In the genomic region with DNA sequence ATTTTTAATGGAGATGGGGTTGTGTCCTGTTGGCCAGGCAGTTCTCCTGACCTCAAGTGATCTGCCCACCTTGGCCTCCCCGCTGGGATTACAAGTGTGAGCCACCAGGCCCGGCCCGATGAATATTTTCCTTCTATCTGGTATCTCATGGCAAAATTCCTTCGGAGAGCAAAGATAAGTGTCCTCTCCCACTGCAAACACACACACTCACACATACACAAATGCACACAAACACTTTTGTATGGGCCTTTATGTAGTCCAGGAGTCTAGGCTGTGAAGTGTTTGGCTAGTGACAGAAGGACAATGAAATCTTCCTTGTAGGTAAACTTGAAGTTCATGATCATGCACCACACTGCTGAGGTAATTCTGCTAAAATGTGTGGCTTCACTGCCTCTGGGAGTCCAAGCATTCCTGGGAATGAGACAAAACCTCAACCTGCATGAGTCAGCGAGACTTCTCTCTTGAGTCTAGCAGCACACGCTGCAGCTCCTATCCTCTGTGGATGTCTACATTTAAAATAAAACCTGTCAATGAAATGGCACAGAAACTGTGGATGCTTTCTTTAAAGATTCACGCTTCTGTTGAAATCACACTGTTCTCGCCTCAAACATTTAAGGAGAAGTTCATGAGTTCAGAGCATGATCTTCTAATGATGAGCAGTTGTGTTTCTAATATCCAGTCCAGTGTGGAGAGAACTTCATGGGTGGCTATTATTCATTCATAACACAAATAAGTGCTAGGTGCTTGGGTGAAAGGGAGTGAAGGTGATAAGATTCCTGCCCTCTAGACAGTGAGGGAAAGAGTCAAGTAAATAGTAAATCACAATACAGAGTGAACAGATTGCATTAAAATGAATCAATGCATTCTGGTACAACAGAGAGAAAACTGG, we compare ENCODE assay signal across 11 cellular contexts.
DNase-seq lines count a peak whose midpoint lies in the region; ATAC-seq and TF ChIP-seq lines count a peak whose summit lies in the region.
"Had no signal": no experiment of that assay in that cellular context is flagged by ENCODE, and none has a peak within 500 bp of the region (broad histone marks: within the 10 kb centered on the region; RNA-seq: fewer than 3 reads in every experiment).

No MANE protein-coding gene starts in this region.

- H3K9me3 ChIP-seq in breast epithelium, result no peaks in the 10 kb centered on the region
- no peaks in the 10 kb centered on the region for H3K9me3 ChIP-seq in lower lobe of right lung

- DNase-seq in AG08396 (ENCODE audit: low spot score) (peak; percentile 82), breast epithelium (ENCODE audit: low spot score in 2 of 2) (peak in 1 of 2 donors; percentile 56), lower lobe of right lung (no peak), Ammon's horn (ENCODE audit: low spot score) (no peak), middle frontal gyrus (ENCODE audit: extremely low spot score, low spot score) (no peak)
- DNase-seq in stimulated activated CD4-positive, alpha-beta T cell treated with anti-CD3 and anti-CD28 coated beads, Interleukin-15, amount 100 ng/mL, for 24 hours, result no peak
- DNase-seq: activated gamma-delta T cell treated with Interleukin-2 at 50 U/mL for 16 hours, foreskin melanocyte had no signal

- H3K27me3 ChIP-seq in breast epithelium, result no peaks in the 10 kb centered on the region
- no peaks in the 10 kb centered on the region for H3K27me3 ChIP-seq in lower lobe of right lung (ENCODE audit: low read depth)

- TF ChIP-seq RAD21 in Ishikawa (IDR thresholded peaks at IDR 0.05; ENCODE audit: low read depth), result no peak

- TF ChIP-seq EP300 in Ishikawa (IDR thresholded peaks at IDR 0.05; ENCODE audit: borderline replicate concordance), result peak; percentile 54; the same call in 1 of the 2 replicates

- peak overlapping the region; percentile 10 to 40 for H3K27ac ChIP-seq in breast epithelium
- H3K27ac ChIP-seq in lower lobe of right lung, result no peak overlapping the region

- H3K4me3 ChIP-seq in breast epithelium, result no peak overlapping the region
- no peak overlapping the region for H3K4me3 ChIP-seq in lower lobe of right lung

- intact Hi-C loops in breast epithelium (cut with DNase I; ENCODE audit: low total_unique reads), result no loop called here
- intact Hi-C loops in lower lobe of right lung (cut with DNase I), result no loop called here

- peak; percentile 61 to 69 for ATAC-seq in lower lobe of right lung
- no peak for ATAC-seq in HG02884 (IDR thresholded peaks at IDR 0.05; ENCODE audit: unreplicated experiment)
- ATAC-seq: natural killer cell treated with Interleukin-12 subunit alpha and Interleukin-12 subunit beta and Interleukin-15 and Interleukin-18, amount 100 ng/mL, for 72 hours had no signal

- TF ChIP-seq CTCF in breast epithelium (IDR thresholded peaks at IDR 0.05) (no peak), lower lobe of right lung (IDR thresholded peaks at IDR 0.05) (no peak)

- H3K4me1 ChIP-seq in breast epithelium (no peaks in the 10 kb centered on the region), lower lobe of right lung (peaks cover 32% of the 10 kb centered on the region)

- H3K36me3 ChIP-seq in breast epithelium (no peaks in the 10 kb centered on the region), lower lobe of right lung (peaks cover 15% of the 10 kb centered on the region)

- no peak for TF ChIP-seq POLR2A in breast epithelium (IDR thresholded peaks at IDR 0.05)

TF ChIP-seq in Ishikawa, 13 proteins besides CTCF, POLR2A, EP300 and RAD21:
- TF ChIP-seq TCF12 (IDR thresholded peaks at IDR 0.05; ENCODE audit: low read depth) (peak; percentile 60; the same call in 1 of the 2 replicates), EGR1 (IDR thresholded peaks at IDR 0.05) (no peak), TEAD4 (IDR thresholded peaks at IDR 0.05) (peak; percentile 95), CREB1 (IDR thresholded peaks at IDR 0.05; ENCODE audit: low read depth) (no peak), ZBTB7A (IDR thresholded peaks at IDR 0.05; ENCODE audit: low read depth) (no peak), CEBPB (IDR thresholded peaks at IDR 0.05) (no peak)
